ENCODE assay signal across 1 cellular context in genomic region chr2:202634556-202635440, GRCh38.
A peak's percentile ranks its signal among the peaks of the same experiment; 100 is the strongest.
TF ChIP-seq lines count a peak whose summit lies in the region.

Gene FAM117B, plus strand, starts transcription at chr2:202634969. Its CDS starts 219 bp downstream, at chr2:202635188.

TF ChIP-seq in K562, 482 proteins besides CTCF, POLR2A, EP300 and RAD21 (continued from another document and continues in another):
- TF ChIP-seq ZC3H11A (IDR thresholded peaks at IDR 0.05; ENCODE audit: low read depth, low read length) = no peak
- no peak for TF ChIP-seq ARID3A (IDR thresholded peaks at IDR 0.05; ENCODE audit: borderline replicate concordance, low read depth, low read length)
- TF ChIP-seq HBP1 (CRISPR knock-in tag; IDR thresholded peaks at IDR 0.05) = no peak
- no peak for TF ChIP-seq SRSF3 (IDR thresholded peaks at IDR 0.05; ENCODE audit: insufficient read depth, low read length)
- TF ChIP-seq ZEB2 (IDR thresholded peaks at IDR 0.05) = 0 out of 2 replicates have a peak, but pooled peaks have one; percentile 39
- no peak for TF ChIP-seq ZNF134 (CRISPR knock-in tag; conservative IDR thresholded peaks at IDR 0.05)
- no peak for TF ChIP-seq ZNF830 (CRISPR knock-in tag; IDR thresholded peaks at IDR 0.05)
- TF ChIP-seq HDAC8 (tag; IDR thresholded peaks at IDR 0.05) = no peak
- TF ChIP-seq ZNF431 (CRISPR knock-in tag; IDR thresholded peaks at IDR 0.05) = 0 out of 2 replicates have a peak, but pooled peaks have one; percentile 37
- 0 out of 2 replicates have a peak, but pooled peaks have one; percentile 37 for TF ChIP-seq MTA3 (IDR thresholded peaks at IDR 0.05; ENCODE audit: borderline replicate concordance)
- TF ChIP-seq CHCHD3 (CRISPR knock-in tag; IDR thresholded peaks at IDR 0.05) = no peak
- peak; percentile 65; the same call in 1 of the 2 replicates for TF ChIP-seq MYC (IDR thresholded peaks at IDR 0.05; ENCODE audit: low read depth, low read length)
- no peak for TF ChIP-seq MYC (CRISPR knock-in tag; IDR thresholded peaks at IDR 0.05; ENCODE audit: borderline replicate concordance, low read depth)
- TF ChIP-seq ZC3H4 (CRISPR knock-in tag; IDR thresholded peaks at IDR 0.05; ENCODE audit: borderline replicate concordance) = 0 out of 2 replicates have a peak, but pooled peaks have one; percentile 22
- TF ChIP-seq MCM3 (IDR thresholded peaks at IDR 0.05) = no peak
- no peak for TF ChIP-seq ZNF79 (CRISPR knock-in tag; IDR thresholded peaks at IDR 0.05; ENCODE audit: low read depth)
- TF ChIP-seq JUND (IDR thresholded peaks at IDR 0.05; ENCODE audit: borderline replicate concordance, low read depth, low read length) = no peak
- peak; percentile 39; the same call in 1 of the 3 replicates for TF ChIP-seq JUND (tag; IDR thresholded peaks at IDR 0.05; ENCODE audit: borderline replicate concordance, low read depth, low read length)
- TF ChIP-seq CREM (IDR thresholded peaks at IDR 0.05; ENCODE audit: low read depth) = peak; percentile 63
- TF ChIP-seq ZNF3 (CRISPR knock-in tag; IDR thresholded peaks at IDR 0.05) = no peak
- TF ChIP-seq ETS2 (tag; IDR thresholded peaks at IDR 0.05; ENCODE audit: borderline replicate concordance, poor library complexity, severe bottlenecking) = no peak
- TF ChIP-seq SMARCB1 (IDR thresholded peaks at IDR 0.05; ENCODE audit: insufficient read length, low read depth) = no peak
- no peak for TF ChIP-seq ZNF146 (CRISPR knock-in tag; IDR thresholded peaks at IDR 0.05; ENCODE audit: unreplicated experiment)
- TF ChIP-seq JUN (IDR thresholded peaks at IDR 0.05; ENCODE audit: borderline replicate concordance, low read depth, low read length) = no peak; the same call in 1 of the 2 replicates
- TF ChIP-seq JUN (CRISPR knock-in tag; IDR thresholded peaks at IDR 0.05; ENCODE audit: borderline replicate concordance) = no peak
- TF ChIP-seq SMARCE1 (IDR thresholded peaks at IDR 0.05) = peak; percentile 56; the same call in 1 of the 2 replicates
- TF ChIP-seq TCF7L2 (IDR thresholded peaks at IDR 0.05; ENCODE audit: low read depth, low read length) = no peak
- TF ChIP-seq NRF1 (conservative IDR thresholded peaks at IDR 0.05 in 1 of 2, IDR thresholded peaks at IDR 0.05 in 1 of 2) = peak; percentile 79 to 82
- TF ChIP-seq MXI1 (IDR thresholded peaks at IDR 0.05; ENCODE audit: low read depth, low read length) = peak; percentile 40; the same call in 1 of the 2 replicates
- peak; percentile 61; the same call in 1 of the 2 replicates for TF ChIP-seq PHF8 (IDR thresholded peaks at IDR 0.05; ENCODE audit: borderline replicate concordance, low read length)
- TF ChIP-seq CBX8 (IDR thresholded peaks at IDR 0.05; ENCODE audit: borderline replicate concordance, extremely low read depth, low read depth, low read length, poor library complexity, severe bottlenecking) = no peak
- no peak for TF ChIP-seq OTX1 (CRISPR knock-in tag; IDR thresholded peaks at IDR 0.05)
- no peak for TF ChIP-seq PURB (CRISPR knock-in tag; IDR thresholded peaks at IDR 0.05; ENCODE audit: low read depth)
- TF ChIP-seq RBM34 (IDR thresholded peaks at IDR 0.05; ENCODE audit: borderline replicate concordance, insufficient read depth, low read length) = no peak
- TF ChIP-seq ZNF589 (CRISPR knock-in tag; IDR thresholded peaks at IDR 0.05; ENCODE audit: low read depth) = no peak
- peak; percentile 75 for TF ChIP-seq CXXC5 (CRISPR knock-in tag; IDR thresholded peaks at IDR 0.05)
- peak in 1 of 2 experiments; percentile 88; a peak in 1 of 4 replicates for TF ChIP-seq SIN3A (IDR thresholded peaks at IDR 0.05; ENCODE audit: borderline replicate concordance in 2 of 2, control insufficient read depth in 1 of 2, low read depth in 2 of 2, low read length in 2 of 2)
- TF ChIP-seq DACH1 (IDR thresholded peaks at IDR 0.05; ENCODE audit: partially characterized antibody) = no peak
- TF ChIP-seq POLR2B (IDR thresholded peaks at IDR 0.05; ENCODE audit: low read depth, partially characterized antibody) = peak; percentile 71
- no peak for TF ChIP-seq CBX5 (IDR thresholded peaks at IDR 0.05; ENCODE audit: borderline replicate concordance, low read depth)
- no peak for TF ChIP-seq DLX4 (CRISPR knock-in tag; IDR thresholded peaks at IDR 0.05)
- TF ChIP-seq NFIC (IDR thresholded peaks at IDR 0.05) = peak; percentile 96
- TF ChIP-seq CEBPB (tag; IDR thresholded peaks at IDR 0.05) = no peak
- no peak; the same call in 1 of the 2 replicates for TF ChIP-seq CREB3L1 (IDR thresholded peaks at IDR 0.05; ENCODE audit: borderline replicate concordance, low read depth)
- TF ChIP-seq MED1 (CRISPR knock-in tag; IDR thresholded peaks at IDR 0.05; ENCODE audit: borderline replicate concordance) = no peak
- peak; percentile 39; the same call in 1 of the 2 replicates for TF ChIP-seq ESRRA (IDR thresholded peaks at IDR 0.05; ENCODE audit: borderline replicate concordance, low read depth)
- TF ChIP-seq SAFB (IDR thresholded peaks at IDR 0.05; ENCODE audit: borderline replicate concordance, low read depth, low read length) = peak; percentile 83; the same call in 1 of the 2 replicates
- TF ChIP-seq ARID2 (IDR thresholded peaks at IDR 0.05) = peak; percentile 99
- no peak for TF ChIP-seq USF2 (CRISPR knock-in tag; IDR thresholded peaks at IDR 0.05)
- TF ChIP-seq NCOA6 (IDR thresholded peaks at IDR 0.05) = peak; percentile 14; the same call in 1 of the 2 replicates
- TF ChIP-seq FOXP4 (CRISPR knock-in tag; IDR thresholded peaks at IDR 0.05; ENCODE audit: borderline replicate concordance) = no peak
- peak; percentile 81 for TF ChIP-seq ZNF740 (CRISPR knock-in tag; IDR thresholded peaks at IDR 0.05)
- TF ChIP-seq ZNF740 (tag; IDR thresholded peaks at IDR 0.05) = peak in 1 of 2 experiments; percentile 61; a peak in 2 of 4 replicates
- no peak for TF ChIP-seq CGGBP1 (CRISPR knock-in tag; IDR thresholded peaks at IDR 0.05)
- no peak for TF ChIP-seq SAFB2 (IDR thresholded peaks at IDR 0.05; ENCODE audit: borderline replicate concordance, low read depth, low read length, severe bottlenecking)
- TF ChIP-seq ZBTB11 (CRISPR knock-in tag; IDR thresholded peaks at IDR 0.05) = peak in 1 of 3 experiments; percentile 40; a peak in 1 of 6 replicates
